Comparison of ENCODE assay signal across 38 cellular contexts in genomic region chr1:12637693-12638092, GRCh38. TPM values are rescaled to one million over a fixed set of nuclear protein-coding genes. Genes with fewer than 3 reads are reported as not detected.
"Had no signal": no experiment of that assay in that cellular context is flagged by ENCODE, and none has a peak within 500 bp of the region (broad histone marks: within the 10 kb centered on the region; RNA-seq: fewer than 3 reads in every experiment).

No MANE protein-coding gene starts in this region.

- H3K27me3 Mint-ChIP-seq: activated B cell treated with CpG ODN at 0.5 μM for 24 hours; activated T-helper 17 cell treated with anti-CD3 and anti-CD28 coated beads, Interleukin-2, amount 50 U/mL, for 72 hours had no signal

- FAIRE-seq: astrocyte, TTC549 had no signal

- H3K4me3 ChIP-seq: adrenal gland, body of pancreas, breast epithelium had no signal

- H3K36me3 Mint-ChIP-seq: activated naive CD8-positive, alpha-beta T cell treated with anti-CD3 and anti-CD28 coated beads for 36 hours had no signal

- H3K27ac ChIP-seq: adrenal gland, VCaP had no signal

- H3K36me3 ChIP-seq: adrenal gland, brain microvascular endothelial cell, breast epithelium had no signal

- H3K4me3 Mint-ChIP-seq: activated B cell treated with CpG ODN at 0.5 μM for 24 hours; activated CD4-positive, alpha-beta memory T cell treated with anti-CD3 and anti-CD28 coated beads for 36 hours; activated CD4-positive, alpha-beta T cell treated with anti-CD3 and anti-CD28 coated beads, Interleukin-2, amount 10 ng/mL, durations not matched to agents 24 days and 14 days; activated CD8-positive, alpha-beta T cell treated with anti-CD3 and anti-CD28 coated beads for 36 hours; activated naive CD4-positive, alpha-beta T cell treated with anti-CD3 and anti-CD28 coated beads for 36 hours; activated naive CD8-positive, alpha-beta T cell treated with anti-CD3 and anti-CD28 coated beads for 36 hours; activated T-cell treated with anti-CD3 and anti-CD28 coated beads, Interleukin-2, amount 50 U/mL, for 4 hours; activated T-cell treated with anti-CD3 and anti-CD28 coated beads, Interleukin-2, amount 50 U/mL, for 72 hours; activated T-helper 1 cell treated with anti-CD3 and anti-CD28 coated beads, Interleukin-12 subunit alpha, Interleukin-12 subunit beta, Interleukin-2, Interleukin-4 antibody, amounts not matched to agents 30 ng/mL and 10 ng/mL and 1 ng/mL, durations not matched to agents 14 hours and 24 hours and 36 hours; activated T-helper 17 cell treated with anti-CD3 and anti-CD28 coated beads, Interleukin-2, amount 50 U/mL, for 72 hours; T-cell; T-helper 17 cell had no signal

- ATAC-seq: activated CD8-positive, alpha-beta T cell treated with anti-CD3 and anti-CD28 coated beads for 36 hours; activated naive CD4-positive, alpha-beta T cell treated with anti-CD3 and anti-CD28 coated beads, Interleukin-2, amount 50 U/mL, for 72 hours; activated T-cell treated with anti-CD3 and anti-CD28 coated beads, Interleukin-2, amount 50 U/mL, for 4 hours; activated T-cell treated with anti-CD3 and anti-CD28 coated beads, Interleukin-2, amount 50 U/mL, for 72 hours; activated T-helper 17 cell treated with anti-CD3 and anti-CD28 coated beads, Interleukin-2, amount 50 U/mL, for 72 hours; body of pancreas; T-cell; T-helper 17 cell had no signal

- DNase-seq: activated B cell treated with CpG ODN at 0.5 μM for 24 hours; activated CD4-positive, alpha-beta memory T cell treated with anti-CD3 and anti-CD28 coated beads for 36 hours; activated CD4-positive, alpha-beta T cell treated with anti-CD3 and anti-CD28 coated beads for 4 hours; activated CD4-positive, alpha-beta T cell treated with anti-CD3 and anti-CD28 coated beads, Interleukin-2, amount 10 ng/mL, durations not matched to agents 24 days and 14 days; activated CD4-positive, alpha-beta T cell treated with anti-CD3 and anti-CD28 coated beads, Interleukin-2, amount 50 U/mL, for 1 hour; activated CD4-positive, alpha-beta T cell treated with anti-CD3 and anti-CD28 coated beads, Interleukin-2, amount 50 U/mL, for 4 hours; activated CD4-positive, CD25-positive, alpha-beta regulatory T cell treated with anti-CD3 and anti-CD28 coated beads, Interleukin-2, amount 50 U/mL, for 72 hours; activated CD8-positive, alpha-beta memory T cell treated with anti-CD3 and anti-CD28 coated beads, Interleukin-2, amount 50 U/mL, for 4 hours; activated CD8-positive, alpha-beta T cell treated with anti-CD3 and anti-CD28 coated beads for 36 hours; activated effector memory CD4-positive, alpha-beta T cell treated with anti-CD3 and anti-CD28 coated beads, Interleukin-2, amount 50 U/mL, for 16 hours; activated gamma-delta T cell treated with Interleukin-2 at 50 U/mL for 16 hours; activated naive CD4-positive, alpha-beta T cell; activated naive CD4-positive, alpha-beta T cell treated with anti-CD3 and anti-CD28 coated beads for 36 hours; activated naive CD4-positive, alpha-beta T cell treated with anti-CD3 and anti-CD28 coated beads, Interleukin-2, amount 50 U/mL, for 16 hours; activated naive CD8-positive, alpha-beta T cell treated with anti-CD3 and anti-CD28 coated beads for 36 hours; activated T-cell treated with anti-CD3 and anti-CD28 coated beads for 4 hours; activated T-cell treated with anti-CD3 and anti-CD28 coated beads, Interleukin-2, amount 50 U/mL, for 1 hour; activated T-cell treated with anti-CD3 and anti-CD28 coated beads, Interleukin-2, amount 50 U/mL, for 4 hours; activated T-cell treated with anti-CD3 and anti-CD28 coated beads, Interleukin-2, amount 50 U/mL, for 72 hours; adrenal gland; amniotic stem cell; body of pancreas; brain microvascular endothelial cell; central memory CD4-positive, alpha-beta T cell; T-cell; T-helper 17 cell had no signal

- H3K27me3 ChIP-seq: adrenal gland, body of pancreas, brain microvascular endothelial cell, breast epithelium had no signal

- H3K4me1 Mint-ChIP-seq: activated B cell treated with CpG ODN at 0.5 μM for 24 hours; activated T-helper 17 cell treated with anti-CD3 and anti-CD28 coated beads, Interleukin-2, amount 50 U/mL, for 72 hours had no signal

- H3K4me1 ChIP-seq: adrenal gland, breast epithelium had no signal

- H3K27ac Mint-ChIP-seq: activated B cell treated with CpG ODN at 0.5 μM for 24 hours; activated CD4-positive, alpha-beta memory T cell treated with anti-CD3 and anti-CD28 coated beads for 36 hours; activated CD4-positive, alpha-beta T cell treated with anti-CD3 and anti-CD28 coated beads, Interleukin-2, amount 10 ng/mL, durations not matched to agents 24 days and 14 days; activated CD8-positive, alpha-beta T cell treated with anti-CD3 and anti-CD28 coated beads for 36 hours; activated naive CD4-positive, alpha-beta T cell treated with anti-CD3 and anti-CD28 coated beads for 36 hours; activated naive CD4-positive, alpha-beta T cell treated with anti-CD3 and anti-CD28 coated beads, Interleukin-2, amount 50 U/mL, for 72 hours; activated naive CD8-positive, alpha-beta T cell treated with anti-CD3 and anti-CD28 coated beads for 36 hours; activated T-cell treated with anti-CD3 and anti-CD28 coated beads, Interleukin-2, amount 50 U/mL, for 72 hours; activated T-helper 1 cell treated with anti-CD3 and anti-CD28 coated beads, Interleukin-12 subunit alpha, Interleukin-12 subunit beta, Interleukin-2, Interleukin-4 antibody, amounts not matched to agents 30 ng/mL and 10 ng/mL and 1 ng/mL, durations not matched to agents 14 hours and 24 hours and 36 hours; activated T-helper 17 cell treated with anti-CD3 and anti-CD28 coated beads, Interleukin-2, amount 50 U/mL, for 72 hours; T-cell; T-helper 17 cell had no signal

RNA-seq across cellular contexts. Expression of gene AADACL4, which starts 6.2 kb away (rescaled TPM):
- total RNA-seq: activated B cell treated with CpG ODN at 0.5 μM for 24 hours; activated CD4-positive, alpha-beta memory T cell treated with anti-CD3 and anti-CD28 coated beads for 36 hours; activated CD4-positive, alpha-beta T cell treated with anti-CD3 and anti-CD28 coated beads, Interleukin-2, amount 10 ng/mL, durations not matched to agents 24 days and 14 days; activated CD8-positive, alpha-beta memory T cell treated with anti-CD3 and anti-CD28 coated beads for 36 hours; activated CD8-positive, alpha-beta T cell treated with anti-CD3 and anti-CD28 coated beads for 36 hours; activated naive CD4-positive, alpha-beta T cell treated with anti-CD3 and anti-CD28 coated beads for 36 hours; activated naive CD4-positive, alpha-beta T cell treated with anti-CD3 and anti-CD28 coated beads, Interleukin-2, amount 50 U/mL, for 72 hours; activated naive CD8-positive, alpha-beta T cell treated with anti-CD3 and anti-CD28 coated beads for 36 hours; activated T-cell treated with anti-CD3 and anti-CD28 coated beads, Interleukin-2, amount 50 U/mL, for 4 hours; activated T-cell treated with anti-CD3 and anti-CD28 coated beads, Interleukin-2, amount 50 U/mL, for 72 hours; activated T-helper 1 cell treated with anti-CD3 and anti-CD28 coated beads, Interleukin-12 subunit alpha, Interleukin-12 subunit beta, Interleukin-2, Interleukin-4 antibody, amounts not matched to agents 30 ng/mL and 10 ng/mL and 1 ng/mL, durations not matched to agents 14 hours and 24 hours and 36 hours; activated T-helper 17 cell treated with anti-CD3 and anti-CD28 coated beads, Interleukin-2, amount 50 U/mL, for 72 hours; adrenal gland; aorta; astrocyte; body of pancreas; breast epithelium; cardiac septum; T-cell; T-helper 1 cell treated with Interleukin-12 subunit alpha and Interleukin-12 subunit beta and Interleukin-4 antibody, amounts not matched to agents 30 ng/mL and 1 ng/mL, for 36 hours; T-helper 17 cell; T-helper 2 cell treated with Interferon-gamma antibody and Interleukin-4, amounts not matched to agents 100 ng/mL and 5 ng/mL, for 36 hours had no signal
- polyA plus RNA-seq: aorta had no signal
